30 cellular contexts compared by ENCODE assay signal in the genomic region with DNA sequence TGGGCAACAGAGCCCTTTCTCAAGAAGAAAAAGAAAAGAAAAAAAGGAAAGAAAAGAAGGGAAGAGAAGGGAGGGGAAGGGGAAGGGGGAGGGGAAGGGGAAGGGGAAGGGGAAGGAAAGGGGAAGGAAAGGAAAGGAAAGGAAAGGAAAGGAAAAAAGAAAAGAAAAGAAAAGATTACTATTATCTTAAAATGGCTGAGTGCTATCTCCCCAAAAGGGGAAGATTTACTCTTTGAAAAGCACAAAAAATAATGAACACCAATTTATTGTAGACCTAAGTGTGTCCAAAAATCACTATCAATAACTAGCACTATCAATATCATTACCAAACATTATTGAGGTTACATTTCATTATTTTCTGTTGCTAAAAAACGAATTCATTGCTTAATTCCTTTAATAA.
"Had no signal": no experiment of that assay in that cellular context is flagged by ENCODE, and none has a peak within 500 bp of the region (broad histone marks: within the 10 kb centered on the region; RNA-seq: fewer than 3 reads in every experiment).

No MANE protein-coding gene starts in this region.

- ATAC-seq: naive thymus-derived CD4-positive, alpha-beta T cell; psoas muscle; right cardiac atrium; sciatic nerve; stimulated activated effector memory CD8-positive, alpha-beta T cell treated with anti-CD3 and anti-CD28 coated beads, Interleukin-12 subunit alpha, Interleukin-12 subunit beta, amount 100 ng/mL, for 72 hours; stimulated activated naive B cell treated with anti-CD40 and anti-IgM and Interleukin-4, amounts not matched to agents 10 μg/mL and 1 μg/mL and 100 μg/mL, for 72 hours had no signal

- H3K4me3 ChIP-seq: neural progenitor cell, ovary, psoas muscle, skin epidermis, smooth muscle cell, spleen, stomach, thoracic aorta, thyroid gland, tibial nerve, upper lobe of left lung, vagina had no signal

- H3K27me3 ChIP-seq: neural progenitor cell, ovary, spleen, stomach, thyroid gland, tibial nerve, upper lobe of left lung, vagina had no signal

- H2AFZ ChIP-seq: neural progenitor cell, parathyroid adenoma had no signal

- H3K36me3 Mint-ChIP-seq: stimulated activated effector memory CD8-positive, alpha-beta T cell treated with anti-CD3 and anti-CD28 coated beads, Interleukin-12 subunit alpha, Interleukin-12 subunit beta, amount 100 ng/mL, for 72 hours had no signal

- H3K4me1 Mint-ChIP-seq: nephron; stimulated activated effector memory CD8-positive, alpha-beta T cell treated with anti-CD3 and anti-CD28 coated beads, Interleukin-12 subunit alpha, Interleukin-12 subunit beta, amount 100 ng/mL, for 72 hours; stimulated activated naive B cell treated with anti-CD40 and anti-IgM and Interleukin-4, amounts not matched to agents 10 μg/mL and 1 μg/mL and 100 μg/mL, for 72 hours had no signal

- H3K9me3 ChIP-seq: ovary, psoas muscle, spleen, stomach, thoracic aorta, thyroid gland, tibial nerve, upper lobe of left lung, vagina had no signal

- H3K9me3 Mint-ChIP-seq: naive thymus-derived CD4-positive, alpha-beta T cell; nephron; neural progenitor cell; stimulated activated effector memory CD8-positive, alpha-beta T cell treated with anti-CD3 and anti-CD28 coated beads, Interleukin-12 subunit alpha, Interleukin-12 subunit beta, amount 100 ng/mL, for 72 hours; stimulated activated naive B cell treated with anti-CD40 and anti-IgM and Interleukin-4, amounts not matched to agents 10 μg/mL and 1 μg/mL and 100 μg/mL, for 72 hours; stimulated activated naive CD8-positive, alpha-beta T cell treated with anti-CD3 and anti-CD28 coated beads, Interleukin-15, Interleukin-2, amounts not matched to agents 100 ng/mL and 50 ng/mL, for 24 hours had no signal

- FAIRE-seq: urothelium cell line had no signal

- H3K27ac ChIP-seq: neural progenitor cell, ovary, parathyroid adenoma, psoas muscle, skin epidermis, spleen, stomach, thoracic aorta, thyroid gland, tibial nerve, upper lobe of left lung, vagina had no signal

- H3K4me1 ChIP-seq: neural progenitor cell, parathyroid adenoma, psoas muscle, spleen, stomach, thyroid gland, upper lobe of left lung had no signal

- DNase-seq: naive thymus-derived CD4-positive, alpha-beta T cell; occipital lobe; ovary; posterior cingulate gyrus; psoas muscle; right cardiac atrium; spleen; stimulated activated CD4-positive, alpha-beta T cell treated with anti-CD3 and anti-CD28 coated beads, Interleukin-15, amount 100 ng/mL, for 24 hours; stimulated activated CD4-positive, alpha-beta T cell treated with anti-CD3 and anti-CD28 coated beads, Interleukin-2, amount 100 ng/mL, for 24 hours; stimulated activated CD4-positive, alpha-beta T cell treated with anti-CD3 and anti-CD28 coated beads, Interleukin-2, amount 100 ng/mL, for 48 hours; stimulated activated CD4-positive, alpha-beta T cell treated with anti-CD3 and anti-CD28 coated beads, Interleukin-4, amount 100 ng/mL, for 24 hours; stimulated activated naive B cell treated with anti-CD40 and anti-IgM and Interleukin-4, amounts not matched to agents 10 μg/mL and 1 μg/mL and 100 μg/mL, for 72 hours; stimulated activated naive CD4-positive, alpha-beta T cell treated with Interleukin-2 at 50 U/mL for 16 hours; stomach; thyroid gland; trophoblast cell; upper lobe of left lung had no signal

- H3K27ac Mint-ChIP-seq: neural progenitor cell; stimulated activated naive B cell treated with anti-CD40 and anti-IgM and Interleukin-4, amounts not matched to agents 10 μg/mL and 1 μg/mL and 100 μg/mL, for 72 hours; stimulated activated naive CD8-positive, alpha-beta T cell treated with anti-CD3 and anti-CD28 coated beads, Interleukin-15, Interleukin-2, amounts not matched to agents 100 ng/mL and 50 ng/mL, for 24 hours had no signal

- H3K9ac ChIP-seq: neural progenitor cell, parathyroid adenoma had no signal

- H3K27me3 Mint-ChIP-seq: naive thymus-derived CD4-positive, alpha-beta T cell; progenitor cell of endocrine pancreas; stimulated activated naive B cell treated with anti-CD40 and anti-IgM and Interleukin-4, amounts not matched to agents 10 μg/mL and 1 μg/mL and 100 μg/mL, for 72 hours; stimulated activated naive CD8-positive, alpha-beta T cell treated with anti-CD3 and anti-CD28 coated beads, Interleukin-15, Interleukin-2, amounts not matched to agents 100 ng/mL and 50 ng/mL, for 24 hours had no signal

- H3K36me3 ChIP-seq: ovary, thoracic aorta had no signal

- H3K79me2 ChIP-seq: parathyroid adenoma had no signal

- H3K4me3 Mint-ChIP-seq: naive thymus-derived CD4-positive, alpha-beta T cell; nephron; neural progenitor cell; stimulated activated effector memory CD8-positive, alpha-beta T cell treated with anti-CD3 and anti-CD28 coated beads, Interleukin-12 subunit alpha, Interleukin-12 subunit beta, amount 100 ng/mL, for 72 hours; stimulated activated naive B cell treated with anti-CD40 and anti-IgM and Interleukin-4, amounts not matched to agents 10 μg/mL and 1 μg/mL and 100 μg/mL, for 72 hours; stimulated activated naive CD8-positive, alpha-beta T cell treated with anti-CD3 and anti-CD28 coated beads, Interleukin-15, Interleukin-2, amounts not matched to agents 100 ng/mL and 50 ng/mL, for 24 hours had no signal

- H3K4me2 ChIP-seq: neural progenitor cell, smooth muscle cell had no signal
